Comparison of ENCODE assay signal across 8 cellular contexts in the genomic region with DNA sequence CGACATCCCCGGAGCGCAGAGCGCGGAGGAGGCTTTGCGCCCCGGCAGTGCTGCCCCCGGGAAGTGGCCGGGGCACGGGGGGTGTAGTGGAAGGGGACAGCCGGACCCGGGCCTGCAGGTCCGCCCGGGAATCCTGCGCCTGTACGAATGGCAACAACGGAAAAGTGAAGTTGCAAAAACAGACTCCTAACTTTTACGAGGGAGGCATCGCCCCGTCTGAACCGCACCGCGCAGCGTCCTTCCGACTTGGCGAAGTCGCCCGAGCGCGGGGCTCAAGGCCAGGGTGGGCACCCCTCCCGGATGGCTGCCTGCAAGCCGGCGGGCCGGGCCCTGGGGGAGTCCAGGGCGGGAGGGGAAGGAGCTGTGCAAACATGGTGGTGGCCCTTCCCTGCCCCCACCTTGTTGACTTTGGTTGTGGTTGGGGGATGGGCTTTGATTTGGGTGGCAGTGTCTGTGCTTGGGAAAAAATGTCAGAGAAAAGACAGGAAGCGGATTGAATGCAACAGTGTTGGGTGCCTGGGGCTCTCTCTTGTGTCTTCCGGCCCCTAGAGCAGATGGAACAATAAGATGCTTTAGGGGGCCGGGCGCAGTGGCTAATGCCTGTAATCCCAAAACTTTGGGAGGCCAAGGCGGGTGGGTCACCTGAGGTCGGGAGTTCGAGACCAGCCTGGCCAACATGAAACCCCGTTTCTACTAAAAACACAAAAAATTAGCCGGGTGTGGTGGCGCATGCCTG. TPM values are rescaled to one million over a fixed set of nuclear protein-coding genes. Genes with fewer than 3 reads are reported as not detected.
DNase-seq lines count a peak whose midpoint lies in the region; ATAC-seq and TF ChIP-seq lines count a peak whose summit lies in the region.

No MANE protein-coding gene starts in this region.

- peaks cover 20% of the 10 kb centered on the region for H3K4me1 ChIP-seq in A673 (ENCODE audit: insufficient read depth, low read length, poor library complexity, severe bottlenecking)
- H3K4me1 ChIP-seq in esophagus (ENCODE audit: control insufficient read depth in 2 of 2, insufficient read depth in 2 of 2, low read length in 1 of 2): peaks cover 4 to 15% of the 10 kb centered on the region in 2 donors
- H3K4me1 ChIP-seq in muscle layer of colon (ENCODE audit: insufficient read depth, low read length): peaks cover 33% of the 10 kb centered on the region

- TF ChIP-seq CTCF in A673 (conservative IDR thresholded peaks at IDR 0.05; ENCODE audit: low read depth, low read length): no peak

- H3K27ac ChIP-seq in A673 (ENCODE audit: low read depth, low read length, poor library complexity, severe bottlenecking) (peak overlapping the region; percentile 89), esophagus (ENCODE audit: low read depth in 2 of 2, low read length in 1 of 2) (peak overlapping the region; percentile 98 to 99), muscle layer of colon (ENCODE audit: low read depth, low read length) (peak overlapping the region; percentile 97), substantia nigra (ENCODE audit: low read depth, low read length, poor library complexity, severe bottlenecking) (peak overlapping the region; percentile 91)

- no TSS peak for BruUV-seq in A673 (replicated peaks; lab: Mats Ljungman, UMichigan)

- H3K9me3 ChIP-seq in A673 (ENCODE audit: low read depth, low read length, poor library complexity, severe bottlenecking): no peaks in the 10 kb centered on the region
- H3K9me3 ChIP-seq in esophagus (ENCODE audit: control insufficient read depth in 2 of 2, insufficient read depth in 1 of 2, low read depth in 1 of 2, low read length in 1 of 2): no peaks in the 10 kb centered on the region
- no peaks in the 10 kb centered on the region for H3K9me3 ChIP-seq in muscle layer of colon (ENCODE audit: low read length)

- H3K36me3 ChIP-seq in A673 (ENCODE audit: insufficient read depth, low read length, poor library complexity, severe bottlenecking) (peaks cover 7% of the 10 kb centered on the region), esophagus (ENCODE audit: control insufficient read depth in 2 of 2, insufficient read depth in 2 of 2, low read length in 1 of 2) (no peaks in the 10 kb centered on the region), muscle layer of colon (ENCODE audit: insufficient read depth, low read length) (no peaks in the 10 kb centered on the region)

- peak overlapping the region; percentile 53 for H3K9ac ChIP-seq in muscle layer of colon (ENCODE audit: low read length)

- CTCF ChIA-PET in A673 (lab: Charles Lee): no interaction called here

- intact Hi-C loops in A673 (cut with micrococcal nuclease; ENCODE audit: unreplicated experiment): no loop called here

- H3K27me3 ChIP-seq in A673 (replicated peaks; ENCODE audit: insufficient read depth, low read depth, low read length, poor library complexity) (no peaks in the 10 kb centered on the region), esophagus (ENCODE audit: control insufficient read depth in 1 of 2, insufficient read depth in 2 of 2, low read length in 2 of 2) (no peaks in the 10 kb centered on the region), muscle layer of colon (ENCODE audit: control insufficient read depth in 1 of 2, insufficient read depth in 2 of 2, low read length in 2 of 2) (no peaks in the 10 kb centered on the region)

- POLR2A ChIA-PET in A673 (lab: Charles Lee; ENCODE audit: low non-redundant PET): no interaction called here

- WGBS in esophagus, 2 donors: 1 to 3% methylated on average over 35 to 45 of the region's 45 CpGs

- ATAC-seq in GM19395 (IDR thresholded peaks at IDR 0.05; ENCODE audit: unreplicated experiment): peak; percentile 1

- H3K4me3 ChIP-seq in A673 (ENCODE audit: low read depth, low read length, poor library complexity, severe bottlenecking) (peak overlapping the region; percentile 98), esophagus (ENCODE audit: low read depth in 1 of 2, low read length in 2 of 2) (peak overlapping the region; percentile 84 to 98), muscle layer of colon (ENCODE audit: low read depth in 1 of 2, low read length in 2 of 2) (peak overlapping the region; percentile 88 to 99)

- DNase-seq in A673 (ENCODE audit: low spot score) (peak; percentile 92), NCI-H774 (lab: John Stamatoyannopoulos, UW) (peak; percentile 73), substantia nigra (lab: John Stamatoyannopoulos, UW) (peak in 32 of 49 donors; percentile 9 to 65 (median 45)), inferior parietal cortex (ENCODE audit: extremely low spot score) (no peak)
- peak; percentile 75 for DNase-seq in activated T-cell treated with anti-CD3 and anti-CD28 coated beads, Interleukin-2, amount 50 U/mL, for 1 hour

RNA-seq across cellular contexts. Expression of a gene that starts 0.7 kb away (rescaled TPM):
- 78.0 and 102 TPM in 2 replicates for total RNA-seq in A673 (2021)
- polyA plus RNA-seq in esophagus: 10 to 100 TPM; 17.9 to 54.7 TPM

RNA-seq across cellular contexts. Expression of a gene that starts 41.1 kb away (rescaled TPM):
- total RNA-seq in A673 (2021): 23.5 and 23.6 TPM in 2 replicates
- 1 to 10 TPM; 4.7 to 6.9 TPM for polyA plus RNA-seq in esophagus

RNA-seq across cellular contexts. Expression of a gene that starts 41.2 kb away (rescaled TPM):
- 32.8 and 33.4 TPM in 2 replicates for total RNA-seq in A673 (2021)
- 10 to 100 TPM; 16.5 to 20.4 TPM for polyA plus RNA-seq in esophagus
